In genomic region chr17:66813314-66813713, GRCh38 we compare ENCODE assay signal across 1 cellular context.
TF ChIP-seq lines count a peak whose summit lies in the region.

No MANE protein-coding gene starts in this region.

TF ChIP-seq in SK-N-SH treated with all-trans-retinoic acid at 6 μM for 48 hours, 23 proteins besides CTCF, POLR2A, EP300 and RAD21 (continued from another document):
- no peak for TF ChIP-seq GLIS3 (CRISPR knock-in tag; IDR thresholded peaks at IDR 0.05)
- TF ChIP-seq BACH2 (CRISPR knock-in tag; IDR thresholded peaks at IDR 0.05; ENCODE audit: borderline replicate concordance) = no peak
- TF ChIP-seq ISL1 (CRISPR knock-in tag; IDR thresholded peaks at IDR 0.05) = no peak
- TF ChIP-seq PATZ1 (CRISPR knock-in tag; IDR thresholded peaks at IDR 0.05; ENCODE audit: borderline replicate concordance) = no peak
- TF ChIP-seq SNAI2 (CRISPR knock-in tag; IDR thresholded peaks at IDR 0.05) = no peak
- no peak for TF ChIP-seq TSHZ2 (CRISPR knock-in tag; IDR thresholded peaks at IDR 0.05)
- TF ChIP-seq OSR1 (CRISPR knock-in tag; IDR thresholded peaks at IDR 0.05) = no peak
- TF ChIP-seq ZC3H10 (CRISPR knock-in tag; IDR thresholded peaks at IDR 0.05) = no peak
- TF ChIP-seq ARNTL (CRISPR knock-in tag; IDR thresholded peaks at IDR 0.05; ENCODE audit: borderline replicate concordance, low read depth) = no peak
- TF ChIP-seq POU6F1 (CRISPR knock-in tag; IDR thresholded peaks at IDR 0.05; ENCODE audit: borderline replicate concordance, low read depth) = no peak
- TF ChIP-seq PPARA (CRISPR knock-in tag; IDR thresholded peaks at IDR 0.05; ENCODE audit: borderline replicate concordance) = no peak
